15 cellular contexts compared by ENCODE assay signal in the genomic region with DNA sequence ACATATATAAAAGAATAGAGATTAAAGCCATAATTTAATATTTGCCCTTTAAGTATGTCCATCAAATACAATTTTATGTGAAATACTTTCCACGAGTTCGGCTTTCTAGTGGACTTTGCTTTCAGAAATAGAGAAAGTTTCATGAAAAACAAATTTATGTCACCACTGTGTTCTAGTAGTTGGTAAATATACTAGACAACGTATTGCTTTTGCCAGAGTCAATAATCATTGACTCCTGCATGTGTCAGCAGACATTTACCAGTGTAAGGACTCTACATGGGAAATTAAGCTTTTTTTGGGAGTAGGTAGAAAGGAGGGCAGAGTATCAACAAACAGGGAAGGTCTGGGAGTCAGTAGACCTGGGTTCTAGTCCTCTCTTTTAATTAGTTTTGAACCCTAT. TPM values are rescaled to one million over a fixed set of nuclear protein-coding genes. Genes with fewer than 3 reads are reported as not detected.
DNase-seq lines count a peak whose midpoint lies in the region; ATAC-seq and TF ChIP-seq lines count a peak whose summit lies in the region.
"Had no signal": no experiment of that assay in that cellular context is flagged by ENCODE, and none has a peak within 500 bp of the region (broad histone marks: within the 10 kb centered on the region; RNA-seq: fewer than 3 reads in every experiment).

No MANE protein-coding gene starts in this region.

- H3K36me3 ChIP-seq in suprapubic skin, result no peaks in the 10 kb centered on the region
- H3K36me3 ChIP-seq: BLaER1 treated with 17β-estradiol and CSF1 and Interleukin-3, amounts not matched to agents 10 nM and 100 nM had no signal

- DNase-seq in left lobe of liver (ENCODE audit: low spot score) (no peak), suprapubic skin (ENCODE audit: low spot score in 2 of 2) (no peak), T-helper 1 cell (no peak), Kasumi-1 (lab: John Stamatoyannopoulos, UW) (no peak)
- DNase-seq: AML-193; Caco-2; Calu3; CD4-positive, alpha-beta T cell; CD8-positive, alpha-beta T cell; DMS79 treated with DMSO at 0.1 percent for 48 hours; GF-D8 had no signal

- TF ChIP-seq CTCF in 22Rv1 (IDR thresholded peaks at IDR 0.05), result no peak
- no peak for TF ChIP-seq CTCF in suprapubic skin (IDR thresholded peaks at IDR 0.05)

- TF ChIP-seq EP300 in suprapubic skin (IDR thresholded peaks at IDR 0.05), result no peak

- H3K9me3 ChIP-seq in suprapubic skin, result no peaks in the 10 kb centered on the region
- H3K9me3 ChIP-seq: A549, Caco-2 had no signal

- H3K4me3 ChIP-seq in suprapubic skin, result no peak overlapping the region
- H3K4me3 ChIP-seq: A549; BLaER1 treated with 17β-estradiol and CSF1 and Interleukin-3, amounts not matched to agents 10 nM and 100 nM had no signal

- peaks cover 26% of the 10 kb centered on the region for H3K4me1 ChIP-seq in suprapubic skin
- H3K4me1 ChIP-seq: A549, Caco-2 had no signal

- no peaks in the 10 kb centered on the region for H3K27me3 ChIP-seq in suprapubic skin
- H3K27me3 ChIP-seq: BLaER1 treated with 17β-estradiol and CSF1 and Interleukin-3, amounts not matched to agents 10 nM and 100 nM had no signal

- TF ChIP-seq POLR2A in suprapubic skin (IDR thresholded peaks at IDR 0.05), result no peak

- WGBS in suprapubic skin, result 78% methylated on average over 3 of the region's 3 CpGs

- peak; percentile 75 for ATAC-seq in left lobe of liver
- ATAC-seq: A549; CD8-positive, alpha-beta T cell had no signal

- peak overlapping the region; percentile 55 for H3K27ac ChIP-seq in 22Rv1
- H3K27ac ChIP-seq in suprapubic skin, result peak overlapping the region; percentile 47
- H3K27ac ChIP-seq: A549; BLaER1 treated with 17β-estradiol and CSF1 and Interleukin-3, amounts not matched to agents 10 nM and 100 nM; C4-2B had no signal

RNA-seq across cellular contexts. Expression of a gene that starts 32.3 kb away (rescaled TPM):
- total RNA-seq in left lobe of liver (363 TPM), suprapubic skin (100 to 1,000 TPM; 122 to 193 (median 133) TPM)

RNA-seq across cellular contexts. Expression of a gene that starts 48.6 kb away (rescaled TPM):
- 11.4 TPM for total RNA-seq in left lobe of liver
- 10 to 100 TPM in 3 of 4 donors, 1 to 10 TPM in 1; 5.4 to 15.6 (median 12.8) TPM for total RNA-seq in suprapubic skin
